ENCODE assay signal across 21 cellular contexts in genomic region chr22:43099095-43099494, GRCh38. TPM values are rescaled to one million over a fixed set of nuclear protein-coding genes. Genes with fewer than 3 reads are reported as not detected.
A peak's percentile ranks its signal among the peaks of the same experiment; 100 is the strongest.
DNase-seq lines count a peak whose midpoint lies in the region; ATAC-seq, FAIRE-seq and TF ChIP-seq lines count a peak whose summit lies in the region.
"Had no signal": no experiment of that assay in that cellular context is flagged by ENCODE, and none has a peak within 500 bp of the region (broad histone marks: within the 10 kb centered on the region; RNA-seq: fewer than 3 reads in every experiment).

No MANE protein-coding gene starts in this region.

- no peak overlapping the region for H2AFZ ChIP-seq in H1 (ENCODE audit: low read length)

- POLR2A ChIA-PET in H1 (lab: Charles Lee; ENCODE audit: partially characterized antibody): no interaction called here

- no peak overlapping the region for H3K56ac ChIP-seq in H1 (replicated peaks; ENCODE audit: insufficient read length, low read depth, low read length)

- H3K36me3 ChIP-seq in H1 (ENCODE audit: control insufficient read depth in 2 of 4, insufficient read depth in 4 of 4, low read length in 3 of 4): no peaks in the 10 kb centered on the region
- H3K36me3 ChIP-seq: Peyer's patch, SJSA1 had no signal

- 0 out of 2 replicates have a peak overlapping the region, but pooled peaks have one; percentile 72 for H2BK15ac ChIP-seq in H1 (ENCODE audit: low read length)

- no peak overlapping the region; the same call in 1 of the 2 replicates for H2BK12ac ChIP-seq in H1 (ENCODE audit: low read depth, low read length)

- no peak overlapping the region for H3K4ac ChIP-seq in H1 (replicated peaks; ENCODE audit: insufficient read length, low read depth, low read length)

- H3K23ac ChIP-seq in H1 (ENCODE audit: insufficient read length): no peak overlapping the region

- H3K27me3 Mint-ChIP-seq in stimulated activated naive B cell treated with anti-CD40 and anti-IgM and Interleukin-4, amounts not matched to agents 10 μg/mL and 1 μg/mL and 100 μg/mL, for 72 hours: peaks cover 0 to 6% of the 10 kb centered on the region in 2 donors
- H3K27me3 Mint-ChIP-seq: CD4-positive, CD25-positive, alpha-beta regulatory T cell had no signal

- H3K18ac ChIP-seq in H1 (ENCODE audit: extremely low read depth, low read length): no peak overlapping the region

- intact Hi-C loops in left ventricle myocardium superior (cut with micrococcal nuclease): no loop called here
- intact Hi-C loops in posterior vena cava (cut with DNase I): no loop called here

- H3K4me3 Mint-ChIP-seq in stimulated activated naive B cell treated with anti-CD40 and anti-IgM and Interleukin-4, amounts not matched to agents 10 μg/mL and 1 μg/mL and 100 μg/mL, for 72 hours: no peak overlapping the region
- H3K4me3 Mint-ChIP-seq: CD4-positive, CD25-positive, alpha-beta regulatory T cell; HFFc6 had no signal

- TF ChIP-seq RAD21 in H1 (IDR thresholded peaks at IDR 0.05 in 1 of 2, conservative IDR thresholded peaks at IDR 0.05 in 1 of 2; ENCODE audit: low read depth in 2 of 2, low read length in 2 of 2): no peak

- 79% methylated on average over 3 of the region's 4 CpGs; no CpG with 5 or more reads in 1 of the 2 experiments for WGBS in H1 (ENCODE audit: extremely low coverage in 1 of 2, insufficient coverage in 1 of 2, insufficient read length in 1 of 2, insufficient replicate concordance in 2 of 2, low coverage in 1 of 2, low lambda C conversion rate in 2 of 2, missing lambda C conversion rate in 1 of 2), 2 experiments

- H4K20me1 ChIP-seq in H1 (replicated peaks in 1 of 2; ENCODE audit: control insufficient read depth in 1 of 2, insufficient read depth in 2 of 2, low read length in 2 of 2): peaks cover 0 to 2% of the 10 kb centered on the region in 2 experiments

- H2BK120ac ChIP-seq in H1 (replicated peaks; ENCODE audit: low read depth, low read length): no peak overlapping the region

- peak; percentile 69 for ATAC-seq in left ventricle myocardium superior
- no peak for ATAC-seq in stimulated activated naive B cell treated with anti-CD40 and anti-IgM and Interleukin-4, amounts not matched to agents 10 μg/mL and 1 μg/mL and 100 μg/mL, for 72 hours (replicated peaks)
- no peak for ATAC-seq in HG03439 (IDR thresholded peaks at IDR 0.05; ENCODE audit: unreplicated experiment)

- DNase-seq in NCI-H446 treated with DMSO at 0.1 percent for 48 hours (lab: John Stamatoyannopoulos, UW) (peak; percentile 32), H1 (ENCODE audit: low read depth in 1 of 2, low spot score in 2 of 2) (no peak), left ventricle myocardium superior (peak; percentile 53), NCI-H526 treated with DMSO at 0.1 percent for 48 hours (lab: John Stamatoyannopoulos, UW) (no peak), posterior vena cava (ENCODE audit: low spot score) (no peak)
- DNase-seq in stimulated activated naive B cell treated with anti-CD40 and anti-IgM and Interleukin-4, amounts not matched to agents 10 μg/mL and 1 μg/mL and 100 μg/mL, for 72 hours: no peak
- DNase-seq: CD4-positive, CD25-positive, alpha-beta regulatory T cell; DMS79; HFFc6; KBM-7; MM.1S; NCI-H1048; NCI-H1436; NCI-H187 treated with DMSO at 0.1 percent for 48 hours; NCI-H510A; NCI-H748 treated with DMSO at 0.1 percent for 48 hours; Peyer's patch had no signal

- no peaks in the 10 kb centered on the region; a peak in 1 of 4 replicates for H3K9me3 ChIP-seq in H1 (ENCODE audit: insufficient read depth in 2 of 2, low read depth in 1 of 2, low read length in 1 of 2)

- no peak overlapping the region for H3K4me2 ChIP-seq in H1 (ENCODE audit: insufficient read depth in 1 of 2, low read depth in 2 of 2, low read length in 2 of 2)

- FAIRE-seq in H1 (lab: Jason Lieb, UNC): no peak
- FAIRE-seq: GM19239, H54 had no signal

- no peak overlapping the region for H3K27ac ChIP-seq in H1 (ENCODE audit: low read depth, low read length)
- H3K27ac ChIP-seq: Peyer's patch, SJSA1 had no signal

- H3K36me3 Mint-ChIP-seq in stimulated activated naive B cell treated with anti-CD40 and anti-IgM and Interleukin-4, amounts not matched to agents 10 μg/mL and 1 μg/mL and 100 μg/mL, for 72 hours: peaks cover 3 to 9% of the 10 kb centered on the region in 2 donors
- H3K36me3 Mint-ChIP-seq: CD4-positive, CD25-positive, alpha-beta regulatory T cell had no signal

- no peaks in the 10 kb centered on the region for H3K4me1 ChIP-seq in H1 (replicated peaks in 1 of 4; ENCODE audit: control insufficient read depth in 3 of 4, insufficient read depth in 4 of 4, low read length in 3 of 4)

- TF ChIP-seq CTCF in H1 (IDR thresholded peaks at IDR 0.05; ENCODE audit: control extremely low read depth in 1 of 3, insufficient read depth in 1 of 3, low read depth in 1 of 3, low read length in 3 of 3): no peak

- peaks cover 3% of the 10 kb centered on the region; the same call in 1 of the 2 replicates for H3K23me2 ChIP-seq in H1 (ENCODE audit: low read depth, low read length)

- no peak overlapping the region for H3K9ac ChIP-seq in H1 (replicated peaks in 1 of 4; ENCODE audit: extremely low read depth in 1 of 4, low read depth in 3 of 4, low read length in 3 of 4)

- TF ChIP-seq EP300 in H1 (IDR thresholded peaks at IDR 0.05; ENCODE audit: borderline replicate concordance in 1 of 2, low read depth in 2 of 2, low read length in 2 of 2): no peak

- H2BK5ac ChIP-seq in H1 (ENCODE audit: low read depth, low read length): no peak overlapping the region

- peaks cover 8 to 9% of the 10 kb centered on the region in 2 donors for H3K9me3 Mint-ChIP-seq in stimulated activated naive B cell treated with anti-CD40 and anti-IgM and Interleukin-4, amounts not matched to agents 10 μg/mL and 1 μg/mL and 100 μg/mL, for 72 hours

- H3K27me3 ChIP-seq in H1 (replicated peaks in 1 of 4; ENCODE audit: control insufficient read depth in 3 of 4, extremely low read depth in 1 of 4, insufficient read depth in 3 of 4, low read length in 3 of 4): no peaks in the 10 kb centered on the region
- H3K27me3 ChIP-seq: Peyer's patch, SJSA1 had no signal

- H3K27ac Mint-ChIP-seq in stimulated activated naive B cell treated with anti-CD40 and anti-IgM and Interleukin-4, amounts not matched to agents 10 μg/mL and 1 μg/mL and 100 μg/mL, for 72 hours: peak overlapping the region; percentile 56
- H3K27ac Mint-ChIP-seq: CD4-positive, CD25-positive, alpha-beta regulatory T cell; HFFc6 had no signal

- H3K4me1 Mint-ChIP-seq in stimulated activated naive B cell treated with anti-CD40 and anti-IgM and Interleukin-4, amounts not matched to agents 10 μg/mL and 1 μg/mL and 100 μg/mL, for 72 hours: peaks cover 2 to 11% of the 10 kb centered on the region in 2 donors

- no peak overlapping the region for H4K5ac ChIP-seq in H1 (ENCODE audit: insufficient read length, low read depth, low read length)

- H2AK5ac ChIP-seq in H1 (ENCODE audit: low read depth, low read length): no peak overlapping the region

- CTCF ChIA-PET in H1 (lab: Charles Lee; ENCODE audit: partially characterized antibody): interaction anchor here (0.6 to 2.2 kb wide), 7 partner anchors 8 to 1107 kb away, joined by 3 to 9 read pairs (median 4); no protein-coding TSS in a partner anchor

- H3K79me2 ChIP-seq in H1 (ENCODE audit: control insufficient read depth in 1 of 2, insufficient read depth in 2 of 2, low read length in 2 of 2): no peaks in the 10 kb centered on the region

- no peak for TF ChIP-seq POLR2A in H1 (IDR thresholded peaks at IDR 0.05; ENCODE audit: control extremely low read depth in 1 of 2, low read depth in 2 of 2, low read length in 2 of 2)

- no peak overlapping the region for H4K8ac ChIP-seq in H1 (ENCODE audit: extremely low read depth, insufficient read depth, low read length)

- no peak overlapping the region for H3K14ac ChIP-seq in H1 (ENCODE audit: insufficient read length)

- H3K4me3 ChIP-seq in H1 (ENCODE audit: extremely low read depth in 1 of 4, insufficient read depth in 2 of 4, low read depth in 3 of 4, low read length in 4 of 4): no peak overlapping the region
- H3K4me3 ChIP-seq: Peyer's patch, SJSA1 had no signal

- H3K79me1 ChIP-seq in H1 (ENCODE audit: low read depth, low read length): no peaks in the 10 kb centered on the region

- H2BK20ac ChIP-seq in H1 (ENCODE audit: low read length): no peak overlapping the region

- no peak overlapping the region for H4K91ac ChIP-seq in H1 (replicated peaks; ENCODE audit: insufficient read length, low read length)

RNA-seq across cellular contexts. Expression of gene TTLL1, which starts 9.9 kb away (rescaled TPM):
- 4.1 and 5.0 TPM in 2 replicates for total RNA-seq in H1 (2021; fragmentation: NEBNext Ultra II Directional; extraction: Animal tissue kit (Norgen Biotek cat#: 25700))
- polyA plus RNA-seq in H1 (2011; rRNA removed): 13.8 and 17.3 TPM in 2 replicates
- 15.6 TPM for polyA plus RNA-seq in H1 (2011; cell fraction: cytosol; rRNA removed)
- 14.0 TPM for polyA plus RNA-seq in H1 (2011; cell fraction: nucleus; rRNA removed)
- polyA plus RNA-seq in H1 (2012, experiment 1 of 2): 6.2 to 9.6 TPM (median 8.4 TPM) in 4 replicates
- 3.5 TPM for polyA plus RNA-seq in H1 (2012, experiment 2 of 2)
- 5.0 TPM for polyA plus RNA-seq in H1 (2013, experiment 1 of 2)
- 5.5 TPM for polyA plus RNA-seq in H1 (2013, experiment 2 of 2)
- polyA minus RNA-seq in H1 (2011; rRNA and poly(A)+ RNA removed): 11.3 and 11.7 TPM in 2 replicates
- polyA minus RNA-seq in H1 (2011; cell fraction: cytosol; rRNA and poly(A)+ RNA removed): 3.4 TPM
- polyA minus RNA-seq in H1 (2011; cell fraction: nucleus; rRNA and poly(A)+ RNA removed): 5.2 TPM
- total RNA-seq in left ventricle myocardium superior (6.2 TPM), posterior vena cava (1 to 10 TPM; 5.0 to 7.2 TPM)

RNA-seq across cellular contexts. Expression of gene BIK, which starts 11.5 kb away (rescaled TPM):
- total RNA-seq in H1 (2021; fragmentation: NEBNext Ultra II Directional; extraction: Animal tissue kit (Norgen Biotek cat#: 25700)): 2.1 and 3.3 TPM in 2 replicates
- polyA plus RNA-seq in H1 (2011; rRNA removed): 5.5 and 9.1 TPM in 2 replicates
- polyA plus RNA-seq in H1 (2011; cell fraction: cytosol; rRNA removed): 5.8 TPM
- polyA plus RNA-seq in H1 (2011; cell fraction: nucleus; rRNA removed): 5.2 TPM
- 1.8 to 3.6 TPM (median 2.8 TPM) in 4 replicates for polyA plus RNA-seq in H1 (2012, experiment 1 of 2)
- polyA plus RNA-seq in H1 (2012, experiment 2 of 2): 4.0 TPM
- 1.5 TPM for polyA plus RNA-seq in H1 (2013, experiment 1 of 2)
- polyA plus RNA-seq in H1 (2013, experiment 2 of 2): 1.3 TPM
- polyA minus RNA-seq in H1 (2011; rRNA and poly(A)+ RNA removed): 0.63 and 1.1 TPM in 2 replicates
- polyA minus RNA-seq in H1 (2011; cell fraction: cytosol; rRNA and poly(A)+ RNA removed): 1.2 TPM
- polyA minus RNA-seq in H1 (2011; cell fraction: nucleus; rRNA and poly(A)+ RNA removed): 1.2 TPM
- total RNA-seq in left ventricle myocardium superior (not detected), posterior vena cava (not detected)

RNA-seq across cellular contexts. Expression of gene MCAT, which starts 44.1 kb away (rescaled TPM):
- total RNA-seq in H1 (2021; fragmentation: NEBNext Ultra II Directional; extraction: Animal tissue kit (Norgen Biotek cat#: 25700)): 13.7 and 15.8 TPM in 2 replicates
- 17.4 and 20.8 TPM in 2 replicates for polyA plus RNA-seq in H1 (2011; rRNA removed)
- polyA plus RNA-seq in H1 (2011; cell fraction: cytosol; rRNA removed): 20.9 TPM
- 14.6 TPM for polyA plus RNA-seq in H1 (2011; cell fraction: nucleus; rRNA removed)
- polyA plus RNA-seq in H1 (2012, experiment 1 of 2): 8.8 to 14.5 TPM (median 12.6 TPM) in 4 replicates
- polyA plus RNA-seq in H1 (2012, experiment 2 of 2): 16.4 TPM
- polyA plus RNA-seq in H1 (2013, experiment 1 of 2): 10.2 TPM
- polyA plus RNA-seq in H1 (2013, experiment 2 of 2): 10.4 TPM
- polyA minus RNA-seq in H1 (2011; rRNA and poly(A)+ RNA removed): 8.0 and 9.4 TPM in 2 replicates
- 10.6 TPM for polyA minus RNA-seq in H1 (2011; cell fraction: cytosol; rRNA and poly(A)+ RNA removed)
- polyA minus RNA-seq in H1 (2011; cell fraction: nucleus; rRNA and poly(A)+ RNA removed): 19.0 TPM
- total RNA-seq in left ventricle myocardium superior (13.4 TPM), posterior vena cava (10 to 100 TPM in 1 of 2 donors, 1 to 10 TPM in 1; 8.9 to 10.2 TPM)

RNA-seq across cellular contexts. Expression of gene TSPO, which starts 52.3 kb away (rescaled TPM):
- total RNA-seq in H1 (2021; fragmentation: NEBNext Ultra II Directional; extraction: Animal tissue kit (Norgen Biotek cat#: 25700)): 19.2 and 19.9 TPM in 2 replicates
- polyA plus RNA-seq in H1 (2011; rRNA removed): 51.5 and 63.4 TPM in 2 replicates
- 31.2 TPM for polyA plus RNA-seq in H1 (2011; cell fraction: cytosol; rRNA removed)
- 31.8 TPM for polyA plus RNA-seq in H1 (2011; cell fraction: nucleus; rRNA removed)
- 9.5 to 28.2 TPM (median 19.1 TPM) in 4 replicates for polyA plus RNA-seq in H1 (2012, experiment 1 of 2)
- 21.4 TPM for polyA plus RNA-seq in H1 (2012, experiment 2 of 2)
- polyA plus RNA-seq in H1 (2013, experiment 1 of 2): 37.2 TPM
- 37.9 TPM for polyA plus RNA-seq in H1 (2013, experiment 2 of 2)
- polyA minus RNA-seq in H1 (2011; rRNA and poly(A)+ RNA removed): 1.3 and 4.3 TPM in 2 replicates
- 9.0 TPM for polyA minus RNA-seq in H1 (2011; cell fraction: cytosol; rRNA and poly(A)+ RNA removed)
- 7.9 TPM for polyA minus RNA-seq in H1 (2011; cell fraction: nucleus; rRNA and poly(A)+ RNA removed)
- 119 TPM for total RNA-seq in left ventricle myocardium superior
- total RNA-seq in posterior vena cava: 10 to 100 TPM; 75.1 to 84.3 TPM

Comparison
In these comparisons a context has a peak if more than half of its experiments do, and no peak if none do; other contexts are left out.
1. DNase-seq: peak in NCI-H446 treated with DMSO at 0.1 percent for 48 hours (single experiment) and left ventricle myocardium superior (single experiment); none in H1 (0 of 2), stimulated activated naive B cell treated with anti-CD40 and anti-IgM and Interleukin-4, amounts not matched to agents 10 μg/mL and 1 μg/mL and 100 μg/mL, for 72 hours (single experiment), NCI-H526 treated with DMSO at 0.1 percent for 48 hours (single experiment) and posterior vena cava (single experiment).